In the genomic region with DNA sequence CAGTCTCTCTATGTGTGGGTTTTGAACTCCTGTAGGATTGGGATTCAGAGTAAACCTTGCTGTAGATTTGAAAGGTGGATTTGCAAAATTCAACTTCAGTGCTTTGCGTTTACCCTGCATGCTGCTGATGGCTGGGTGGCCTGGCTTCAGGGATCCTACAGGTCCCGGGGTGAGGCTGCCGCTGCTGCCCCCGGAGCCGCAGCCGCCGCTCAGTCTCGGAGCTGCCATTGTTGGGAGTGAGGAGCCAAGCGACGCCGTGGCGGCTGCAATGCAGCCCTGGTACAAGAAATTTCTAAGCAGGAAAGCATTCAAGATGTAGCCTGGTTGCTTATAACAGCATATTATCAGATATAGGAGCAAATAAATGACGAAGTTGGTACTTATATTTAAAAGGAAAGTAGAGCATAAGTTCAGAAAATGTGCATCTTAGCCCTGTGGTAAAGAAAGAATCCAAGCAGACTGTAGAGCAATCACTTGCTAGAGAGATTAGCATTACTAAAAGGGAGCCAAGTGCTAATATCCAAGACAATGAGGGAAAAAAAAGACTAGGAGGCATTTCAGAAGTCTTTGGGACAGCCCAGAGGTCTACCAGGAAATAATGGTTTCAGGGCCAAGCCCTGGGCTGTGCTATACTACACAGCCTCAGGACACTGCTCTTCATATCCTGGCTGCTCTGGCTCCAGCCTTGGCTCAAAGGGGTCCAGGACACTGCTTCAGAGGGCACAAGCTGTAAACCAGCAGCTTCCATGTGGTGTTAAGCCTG, we compare ENCODE assay signal across 19 cellular contexts. TPM values are rescaled to one million over a fixed set of nuclear protein-coding genes. Genes with fewer than 3 reads are reported as not detected.
A peak's percentile ranks its signal among the peaks of the same experiment; 100 is the strongest.
DNase-seq lines count a peak whose midpoint lies in the region; TF ChIP-seq lines count a peak whose summit lies in the region.
"Had no signal": no experiment of that assay in that cellular context is flagged by ENCODE, and none has a peak within 500 bp of the region (broad histone marks: within the 10 kb centered on the region; RNA-seq: fewer than 3 reads in every experiment).

No MANE protein-coding gene starts in this region.

- H3K27me3 ChIP-seq in PC-9 (ENCODE audit: insufficient read depth, low read depth) (peaks cover 28% of the 10 kb centered on the region), iPS-15b (ENCODE audit: control insufficient read depth, insufficient read depth, low read length) (no peaks in the 10 kb centered on the region), osteoblast (ENCODE audit: insufficient read depth, low read length) (no peaks in the 10 kb centered on the region), tibial artery (no peaks in the 10 kb centered on the region)

- H3K79me2 ChIP-seq in PC-9 (ENCODE audit: low read depth) (no peaks in the 10 kb centered on the region), osteoblast (ENCODE audit: insufficient read depth, low read length) (no peaks in the 10 kb centered on the region)

- H3K4me2 ChIP-seq in PC-9 (0 out of 2 replicates have a peak overlapping the region, but pooled peaks have one; percentile 10), osteoblast (ENCODE audit: insufficient read depth, low read length) (no peak overlapping the region)

- no peaks in the 10 kb centered on the region for H3K36me3 ChIP-seq in PC-9 (ENCODE audit: low read depth)
- H3K36me3 ChIP-seq in iPS-15b (ENCODE audit: control insufficient read depth, insufficient read depth, low read length): no peaks in the 10 kb centered on the region
- H3K36me3 ChIP-seq in osteoblast (ENCODE audit: insufficient read depth, low read length): no peaks in the 10 kb centered on the region
- H3K36me3 ChIP-seq in tibial artery: no peaks in the 10 kb centered on the region

- H2AFZ ChIP-seq in PC-9: no peak overlapping the region
- H2AFZ ChIP-seq in osteoblast (ENCODE audit: low read length): no peak overlapping the region
- H2AFZ ChIP-seq: GM23248 had no signal

- H3F3A ChIP-seq in PC-9 (ENCODE audit: insufficient read depth, low read depth): no peaks in the 10 kb centered on the region

- H3K9me3 ChIP-seq in PC-9 (ENCODE audit: insufficient read depth, low read depth): no peaks in the 10 kb centered on the region
- peaks cover 14% of the 10 kb centered on the region for H3K9me3 ChIP-seq in iPS-15b (ENCODE audit: control insufficient read depth, insufficient read depth, low read length)
- H3K9me3 ChIP-seq in osteoblast (ENCODE audit: low read depth, low read length): no peaks in the 10 kb centered on the region
- H3K9me3 ChIP-seq in tibial artery: peaks cover 0 to 6% (median 0%) of the 10 kb centered on the region in 3 donors

- intact Hi-C loops in PC-9 (cut with micrococcal nuclease; ENCODE audit: unreplicated experiment): no loop called here
- intact Hi-C loops in tibial artery (cut with DNase I; ENCODE audit: low total_unique reads): no loop called here

- no TSS peak for BruUV-seq in PC-9 (replicated peaks; lab: Mats Ljungman, UMichigan)

- CTCF ChIA-PET in PC-9 (lab: Charles Lee): no interaction called here

- DNase-seq in DMS79 treated with DMSO at 0.1 percent for 48 hours (lab: John Stamatoyannopoulos, UW): peak; percentile 0
- DNase-seq in DMS79 (lab: John Stamatoyannopoulos, UW): no peak
- no peak for DNase-seq in PC-9
- DNase-seq in osteoblast (ENCODE audit: insufficient read length, low spot score, missing footprints): peak; percentile 1
- no peak for DNase-seq in NCI-H748 (lab: John Stamatoyannopoulos, UW; ENCODE audit: unreplicated experiment)
- DNase-seq in tibial artery: no peak
- DNase-seq in HUDEP-2 (lab: John Stamatoyannopoulos, UW; ENCODE audit: unreplicated experiment in 76 of 76): no peak
- DNase-seq: Calu3; CD4-positive, CD25-positive, alpha-beta regulatory T cell; GF-D8; GM23248; HFFc6; NCI-H1105 treated with DMSO at 0.1 percent for 48 hours; NCI-H187; NCI-H2171 treated with DMSO at 0.1 percent for 48 hours; RPMI8226; SIG-M5 had no signal

- no peak overlapping the region for H3K4me3 ChIP-seq in PC-9
- H3K4me3 ChIP-seq in iPS-15b (ENCODE audit: low read depth, low read length): peak overlapping the region; percentile 30
- no peak overlapping the region for H3K4me3 ChIP-seq in osteoblast (ENCODE audit: insufficient read depth, low read length)
- no peak overlapping the region for H3K4me3 ChIP-seq in tibial artery
- H3K4me3 ChIP-seq: GM23248 had no signal

- H3K4me1 ChIP-seq in PC-9 (replicated peaks; ENCODE audit: insufficient read depth) (no peaks in the 10 kb centered on the region), iPS-15b (ENCODE audit: control insufficient read depth, insufficient read depth, low read length) (peaks cover 9% of the 10 kb centered on the region), osteoblast (ENCODE audit: insufficient read depth, low read length) (no peaks in the 10 kb centered on the region), tibial artery (no peaks in the 10 kb centered on the region)

- no peaks in the 10 kb centered on the region for H4K20me1 ChIP-seq in PC-9 (ENCODE audit: insufficient read depth)
- no peaks in the 10 kb centered on the region for H4K20me1 ChIP-seq in osteoblast (ENCODE audit: insufficient read depth, low read length)

- H3K27ac ChIP-seq in PC-9 (no peak overlapping the region), osteoblast (ENCODE audit: low read depth, low read length) (no peak overlapping the region), tibial artery (no peak overlapping the region)
- H3K27ac ChIP-seq: 22Rv1, GM23248 had no signal

- TF ChIP-seq CTCF in PC-9 (conservative IDR thresholded peaks at IDR 0.05) (no peak), osteoblast (IDR thresholded peaks at IDR 0.05; ENCODE audit: extremely low read depth, low read depth, low read length) (no peak), tibial artery (IDR thresholded peaks at IDR 0.05) (no peak)

- POLR2A ChIA-PET in PC-9 (lab: Charles Lee; ENCODE audit: unreplicated experiment): no interaction called here

- no peak overlapping the region for H3K9ac ChIP-seq in iPS-15b (ENCODE audit: low read depth, low read length)
- H3K9ac ChIP-seq: GM23248 had no signal

- no peaks in the 10 kb centered on the region for H3K9me2 ChIP-seq in PC-9 (ENCODE audit: insufficient read depth)

RNA-seq across cellular contexts. Expression of a gene that starts 36.9 kb away (rescaled TPM):
- total RNA-seq in PC-9 (2021): 7.8 and 8.6 TPM in 2 replicates
- 12.3 and 13.3 TPM in 2 replicates for total RNA-seq in osteoblast

Comparison
In these comparisons a context has a peak if more than half of its experiments do, and no peak if none do; other contexts are left out.
1. DNase-seq: peak in DMS79 treated with DMSO at 0.1 percent for 48 hours (single experiment) and osteoblast (single experiment); none in DMS79 (single experiment), PC-9 (0 of 2), NCI-H748 (single experiment), tibial artery (0 of 2) and HUDEP-2 (0 of 76).